Comparison of ENCODE assay signal across 24 cellular contexts in genomic region chr7:47432988-47433895, GRCh38.
DNase-seq lines count a peak whose midpoint lies in the region; ATAC-seq and TF ChIP-seq lines count a peak whose summit lies in the region.
"Had no signal": no experiment of that assay in that cellular context is flagged by ENCODE, and none has a peak within 500 bp of the region (broad histone marks: within the 10 kb centered on the region; RNA-seq: fewer than 3 reads in every experiment).

No MANE protein-coding gene starts in this region.

- no peaks in the 10 kb centered on the region for H3K9me3 ChIP-seq in adrenal gland (replicated peaks in 1 of 3)
- no peaks in the 10 kb centered on the region for H3K9me3 ChIP-seq in gastroesophageal sphincter
- no peaks in the 10 kb centered on the region for H3K9me3 ChIP-seq in lung (ENCODE audit: control insufficient read depth in 2 of 2, insufficient read depth in 1 of 2, low read length in 1 of 2)
- H3K9me3 ChIP-seq in spleen = no peaks in the 10 kb centered on the region
- H3K9me3 ChIP-seq: BLaER1 treated with 17β-estradiol and CSF1 and Interleukin-3, amounts not matched to agents 10 nM and 100 nM had no signal

- ATAC-seq in gastroesophageal sphincter (peak; percentile 70), lung (ENCODE audit: insufficient read depth, low FRiP score) (peak; percentile 59), GM19324 (IDR thresholded peaks at IDR 0.05; ENCODE audit: low FRiP score, unreplicated experiment) (no peak)
- ATAC-seq: activated CD8-positive, alpha-beta T cell treated with anti-CD3 and anti-CD28 coated beads for 36 hours; natural killer cell treated with Interleukin-12 subunit alpha and Interleukin-12 subunit beta and Interleukin-15 and Interleukin-18, amount 100 ng/mL, for 72 hours had no signal

- DNase-seq in adrenal gland (peak in 4 of 7 donors; percentile 36 to 68 (median 48)), lung (ENCODE audit: low spot score) (no peak), spleen (no peak), NCI-H82 treated with DMSO at 0.1 percent for 48 hours (lab: John Stamatoyannopoulos, UW; ENCODE audit: unreplicated experiment) (no peak), NCI-H1436 (lab: John Stamatoyannopoulos, UW) (no peak), T-helper 9 cell (no peak)
- DNase-seq: activated CD4-positive, alpha-beta T cell treated with anti-CD3 and anti-CD28 coated beads for 1 hour; activated CD8-positive, alpha-beta T cell treated with anti-CD3 and anti-CD28 coated beads for 36 hours; activated gamma-delta T cell; DMS79 treated with DMSO at 0.1 percent for 48 hours; H7; islet precursor cell; Karpas-422; NCI-H187 treated with DMSO at 0.1 percent for 48 hours; NCI-H2227 treated with DMSO at 0.1 percent for 48 hours; NCI-H69; posterior cingulate gyrus; stimulated activated CD4-positive, alpha-beta T cell treated with anti-CD3 and anti-CD28 coated beads, Interleukin-2, amount 100 ng/mL, for 24 hours; substantia nigra had no signal

- TF ChIP-seq CTCF in adrenal gland (IDR thresholded peaks at IDR 0.05) (no peak), gastroesophageal sphincter (IDR thresholded peaks at IDR 0.05) (no peak), lung (IDR thresholded peaks at IDR 0.05; ENCODE audit: control extremely low read depth, extremely low read depth) (no peak), spleen (IDR thresholded peaks at IDR 0.05 in 8 of 11, conservative IDR thresholded peaks at IDR 0.05 in 3 of 11) (no peak)

- TF ChIP-seq EP300 in gastroesophageal sphincter (IDR thresholded peaks at IDR 0.05) = no peak

- 77 to 84% (median 82%) methylated on average over 13 to 15 of the region's 15 CpGs for WGBS in adrenal gland, 4 donors
- 78 to 84% methylated on average over 3 to 15 of the region's 15 CpGs for WGBS in gastroesophageal sphincter (ENCODE audit: low coverage in 1 of 2), 2 donors
- WGBS in lung, 2 donors = 82 to 87% methylated on average over 15 of the region's 15 CpGs
- 70 to 87% (median 84%) methylated on average over 15 of the region's 15 CpGs for WGBS in spleen, 5 donors

- peak overlapping the region in 3 of 5 donors; percentile 33 to 51 (median 50) for H3K27ac ChIP-seq in adrenal gland
- no peak overlapping the region for H3K27ac ChIP-seq in gastroesophageal sphincter
- peak overlapping the region in 1 of 2 donors; percentile 28 for H3K27ac ChIP-seq in lung (ENCODE audit: low read depth in 1 of 2, low read length in 1 of 2)
- H3K27ac ChIP-seq in spleen = peak overlapping the region in 7 of 8 donors; percentile 34 to 69 (median 55)

- H3K4me1 ChIP-seq in adrenal gland (replicated peaks in 1 of 2) (peaks cover 0 to 15% of the 10 kb centered on the region in 2 donors), gastroesophageal sphincter (peaks cover 0 to 15% (median 0%) of the 10 kb centered on the region in 3 donors), lung (ENCODE audit: control insufficient read depth in 2 of 2, insufficient read depth in 2 of 2, low read length in 2 of 2) (peaks cover 0 to 5% of the 10 kb centered on the region in 2 donors), spleen (peaks cover 0 to 24% (median 7%) of the 10 kb centered on the region in 6 donors)

- H3K36me3 ChIP-seq in adrenal gland (replicated peaks in 1 of 2) (peaks cover 0 to 14% of the 10 kb centered on the region in 2 donors), gastroesophageal sphincter (peaks cover 0 to 10% of the 10 kb centered on the region in 2 donors), lung (ENCODE audit: control insufficient read depth in 2 of 2, insufficient read depth in 2 of 2, low read length in 2 of 2) (peaks cover 0 to 12% of the 10 kb centered on the region in 2 donors), spleen (peaks cover 0 to 81% (median 15%) of the 10 kb centered on the region in 6 donors)

- H3K4me3 ChIP-seq in adrenal gland (no peak overlapping the region), gastroesophageal sphincter (no peak overlapping the region), lung (no peak overlapping the region), spleen (no peak overlapping the region)
- H3K4me3 ChIP-seq: BLaER1 treated with 17β-estradiol and CSF1 and Interleukin-3, amounts not matched to agents 10 nM and 100 nM; skin epidermis had no signal

- H3K27me3 ChIP-seq in adrenal gland (no peaks in the 10 kb centered on the region), gastroesophageal sphincter (no peaks in the 10 kb centered on the region), lung (ENCODE audit: control insufficient read depth, insufficient read depth) (no peaks in the 10 kb centered on the region), spleen (replicated peaks in 1 of 7) (no peaks in the 10 kb centered on the region)
- H3K27me3 ChIP-seq: BLaER1 treated with 17β-estradiol and CSF1 and Interleukin-3, amounts not matched to agents 10 nM and 100 nM had no signal

- intact Hi-C loops in adrenal gland (cut with DNase I) (loop anchor here (5.0 to 10.0 kb wide), 3 partner anchors 142 to 384 kb away; no protein-coding TSS in a partner anchor), spleen (cut with DNase I; ENCODE audit: low total_unique reads) (no loop called here)

- TF ChIP-seq POLR2A in adrenal gland (IDR thresholded peaks at IDR 0.05) (no peak), gastroesophageal sphincter (IDR thresholded peaks at IDR 0.05) (no peak), spleen (IDR thresholded peaks at IDR 0.05) (no peak)

Comparison
In these comparisons a context has a peak if more than half of its experiments do, and no peak if none do; other contexts are left out.
1. DNase-seq: peak in adrenal gland (4 of 7); none in lung (single experiment), spleen (single experiment), NCI-H82 treated with DMSO at 0.1 percent for 48 hours (single experiment), NCI-H1436 (single experiment) and T-helper 9 cell (single experiment).
2. H3K27ac ChIP-seq: peak in adrenal gland (3 of 5) and spleen (7 of 8); none in gastroesophageal sphincter (0 of 4).